In genomic region chr1:25550155-25550506, GRCh38 we compare ENCODE assay signal across 8 cellular contexts. TPM values are rescaled to one million over a fixed set of nuclear protein-coding genes. Genes with fewer than 3 reads are reported as not detected.
DNase-seq lines count a peak whose midpoint lies in the region; ATAC-seq and TF ChIP-seq lines count a peak whose summit lies in the region.

No MANE protein-coding gene starts in this region.

- H3K4me3 Mint-ChIP-seq in activated CD4-positive, alpha-beta T cell treated with anti-CD3 and anti-CD28 coated beads, Interleukin-2, amount 10 ng/mL, durations not matched to agents 7 days and 5 days: peak overlapping the region; percentile 66
- H3K4me3 Mint-ChIP-seq in T-cell (peak overlapping the region; percentile 57 to 79 (median 77)), endodermal cell (no peak overlapping the region)

- POLR2A ChIA-PET in activated CD4-positive, alpha-beta T cell treated with anti-CD3 and anti-CD28 coated beads, Interleukin-2, amount 10 ng/mL, durations not matched to agents 7 days and 5 days (lab: Charles Lee): no interaction called here
- POLR2A ChIA-PET in T-cell (lab: Charles Lee): interaction anchor here (0.6 to 0.7 kb wide), 3 partner anchors 16 to 310 kb away, joined by 3 to 4 read pairs (median 3); no protein-coding TSS in a partner anchor

- H3K27me3 Mint-ChIP-seq in activated CD4-positive, alpha-beta T cell treated with anti-CD3 and anti-CD28 coated beads, Interleukin-2, amount 10 ng/mL, durations not matched to agents 7 days and 5 days: no peaks in the 10 kb centered on the region
- H3K27me3 Mint-ChIP-seq in T-cell: no peaks in the 10 kb centered on the region
- H3K27me3 Mint-ChIP-seq in endodermal cell (ENCODE audit: insufficient read depth): no peaks in the 10 kb centered on the region

- H3K36me3 Mint-ChIP-seq in activated CD4-positive, alpha-beta T cell treated with anti-CD3 and anti-CD28 coated beads, Interleukin-2, amount 10 ng/mL, durations not matched to agents 7 days and 5 days (ENCODE audit: low read depth): peaks cover 41% of the 10 kb centered on the region
- H3K36me3 Mint-ChIP-seq in T-cell (peaks cover 10% of the 10 kb centered on the region), endodermal cell (ENCODE audit: low read depth) (no peaks in the 10 kb centered on the region)

- intact Hi-C loops in lower leg skin (cut with DNase I; ENCODE audit: low total_unique reads): no loop called here

- CTCF ChIA-PET in activated CD4-positive, alpha-beta T cell treated with anti-CD3 and anti-CD28 coated beads, Interleukin-2, amount 10 ng/mL, durations not matched to agents 7 days and 5 days (lab: Charles Lee): interaction anchor here (0.8 to 2.5 kb wide), 6 partner anchors 9 to 69 kb away, joined by 3 to 10 read pairs (median 5); no protein-coding TSS in a partner anchor
- CTCF ChIA-PET in T-cell (lab: Charles Lee): interaction anchor here in 1 of 2 donors (0.5 to 1.5 kb wide), 5 partner anchors 11 to 487 kb away, joined by 3 to 5 read pairs (median 4); no protein-coding TSS in a partner anchor

- peak in 2 of 4 experiments; percentile 4 to 11 for ATAC-seq in T-cell (replicated peaks in 1 of 4)

- H3K36me3 ChIP-seq in subcutaneous abdominal adipose tissue (ENCODE audit: control insufficient read depth in 5 of 5, insufficient read depth in 5 of 5, low read length in 5 of 5) (peaks cover 0 to 7% (median 7%) of the 10 kb centered on the region in 5 donors), endodermal cell (ENCODE audit: control insufficient read depth, insufficient read depth, low read length) (no peaks in the 10 kb centered on the region)

- peaks cover 82% of the 10 kb centered on the region for H3K4me1 Mint-ChIP-seq in activated CD4-positive, alpha-beta T cell treated with anti-CD3 and anti-CD28 coated beads, Interleukin-2, amount 10 ng/mL, durations not matched to agents 7 days and 5 days
- H3K4me1 Mint-ChIP-seq in T-cell (peaks cover 91 to 95% (median 93%) of the 10 kb centered on the region in 3 donors), endodermal cell (peaks cover 3% of the 10 kb centered on the region)

- H3K9me3 Mint-ChIP-seq in activated CD4-positive, alpha-beta T cell treated with anti-CD3 and anti-CD28 coated beads, Interleukin-2, amount 10 ng/mL, durations not matched to agents 7 days and 5 days: no peaks in the 10 kb centered on the region
- H3K9me3 Mint-ChIP-seq in T-cell (no peaks in the 10 kb centered on the region), endodermal cell (no peaks in the 10 kb centered on the region)

- H3K9ac ChIP-seq in subcutaneous abdominal adipose tissue (ENCODE audit: low read length in 5 of 5) (peak overlapping the region in 1 of 5 donors; percentile 53), endodermal cell (ENCODE audit: extremely low read depth, low read length, poor library complexity, severe bottlenecking) (no peak overlapping the region)

- no peaks in the 10 kb centered on the region for H3K27me3 ChIP-seq in subcutaneous abdominal adipose tissue (ENCODE audit: control insufficient read depth in 5 of 5, insufficient read depth in 4 of 5, low read length in 5 of 5)
- no peaks in the 10 kb centered on the region for H3K27me3 ChIP-seq in endodermal cell (ENCODE audit: control insufficient read depth, insufficient read depth, low read length, poor library complexity, severe bottlenecking)

- WGBS in endodermal cell (ENCODE audit: insufficient coverage in 1 of 2, insufficient read length in 1 of 2), 2 experiments: 84 to 85% methylated on average over 2 of the region's 2 CpGs
- WGBS in lower leg skin, 2 donors: 55% methylated on average over 2 of the region's 2 CpGs

- H3K9me3 ChIP-seq in subcutaneous abdominal adipose tissue (ENCODE audit: control insufficient read depth in 5 of 5, low read length in 5 of 5): no peaks in the 10 kb centered on the region
- no peaks in the 10 kb centered on the region for H3K9me3 ChIP-seq in endodermal cell (ENCODE audit: control insufficient read depth, low read length)

- H3K27ac Mint-ChIP-seq in activated CD4-positive, alpha-beta T cell treated with anti-CD3 and anti-CD28 coated beads, Interleukin-2, amount 10 ng/mL, durations not matched to agents 7 days and 5 days: peak overlapping the region; percentile 96
- H3K27ac Mint-ChIP-seq in T-cell (peak overlapping the region; percentile 97 to 98), endodermal cell (no peak overlapping the region)

- TF ChIP-seq POLR2A in lower leg skin (IDR thresholded peaks at IDR 0.05): no peak

- H3K4me1 ChIP-seq in subcutaneous abdominal adipose tissue (ENCODE audit: control insufficient read depth in 5 of 5, insufficient read depth in 5 of 5, low read length in 5 of 5) (peaks cover 10 to 57% (median 44%) of the 10 kb centered on the region in 5 donors), endodermal cell (ENCODE audit: control insufficient read depth, insufficient read depth, low read length) (peaks cover 3% of the 10 kb centered on the region)

- no peak for TF ChIP-seq CTCF in fibroblast of the aortic adventitia (IDR thresholded peaks at IDR 0.05; ENCODE audit: insufficient read depth, low read length)
- TF ChIP-seq CTCF in endodermal cell (conservative IDR thresholded peaks at IDR 0.05): no peak
- no peak for TF ChIP-seq CTCF in lower leg skin (IDR thresholded peaks at IDR 0.05)

- peak overlapping the region; percentile 10 for H3K27ac ChIP-seq in subcutaneous abdominal adipose tissue (ENCODE audit: low read depth, low read length)
- no peak overlapping the region for H3K27ac ChIP-seq in endodermal cell (ENCODE audit: low read depth, low read length)

- no peak overlapping the region for H3K4me3 ChIP-seq in fibroblast of the aortic adventitia (ENCODE audit: low read depth, low read length)
- no peak overlapping the region for H3K4me3 ChIP-seq in subcutaneous abdominal adipose tissue (ENCODE audit: low read depth in 1 of 5, low read length in 5 of 5)
- no peak overlapping the region for H3K4me3 ChIP-seq in endodermal cell (ENCODE audit: low read length)
- H3K4me3 ChIP-seq in lower leg skin (ENCODE audit: low read depth, poor library complexity, severe bottlenecking): no peak overlapping the region

- no peak for DNase-seq in activated CD4-positive, alpha-beta T cell treated with anti-CD3 and anti-CD28 coated beads, Interleukin-2, amount 10 ng/mL, durations not matched to agents 7 days and 5 days
- DNase-seq in activated CD4-positive, alpha-beta T cell treated with anti-CD3 and anti-CD28 coated beads for 1 hour: no peak
- DNase-seq in T-cell (no peak), fibroblast of the aortic adventitia (ENCODE audit: low read depth) (peak; percentile 62), endodermal cell (no peak), NCI-H82 treated with DMSO at 0.1 percent for 48 hours (lab: John Stamatoyannopoulos, UW; ENCODE audit: unreplicated experiment) (no peak), lower leg skin (ENCODE audit: low spot score in 2 of 2) (no peak)

RNA-seq across cellular contexts. Expression of gene LDLRAP1, which starts 6.7 kb away (rescaled TPM):
- 10 to 100 TPM; 64.4 to 65.3 TPM for total RNA-seq in activated CD4-positive, alpha-beta T cell treated with anti-CD3 and anti-CD28 coated beads, Interleukin-2, amount 10 ng/mL, durations not matched to agents 7 days and 5 days
- total RNA-seq in T-cell (100 to 1,000 TPM; 143 to 298 (median 222) TPM), fibroblast of the aortic adventitia (ENCODE audit: low replicate concordance) (5.3 and 12.4 TPM in 2 replicates), endodermal cell (10 to 100 TPM; 13.9 to 14.5 TPM), lower leg skin (10 to 100 TPM; 26.9 to 36.7 (median 27.2) TPM)
- 9.4 TPM for polyA plus RNA-seq in endodermal cell (2013, experiment 1 of 2)
- 8.9 TPM for polyA plus RNA-seq in endodermal cell (2013, experiment 2 of 2)
